15 cellular contexts compared by ENCODE assay signal in genomic region chr19:19211499-19212432, GRCh38. TPM values are rescaled to one million over a fixed set of nuclear protein-coding genes. Genes with fewer than 3 reads are reported as not detected.
DNase-seq lines count a peak whose midpoint lies in the region; ATAC-seq, FAIRE-seq and TF ChIP-seq lines count a peak whose summit lies in the region.
"Had no signal": no experiment of that assay in that cellular context is flagged by ENCODE, and none has a peak within 500 bp of the region (broad histone marks: within the 10 kb centered on the region; RNA-seq: fewer than 3 reads in every experiment).

Gene NCAN (plus strand): TSS chr19:19211958. CDS start chr19:19216954, 4,996 bp downstream.

- peak in 1 of 2 experiments; percentile 67; a peak in 1 of 3 replicates for TF ChIP-seq POLR2A in H1 (IDR thresholded peaks at IDR 0.05; ENCODE audit: control extremely low read depth in 1 of 2, low read depth in 2 of 2, low read length in 2 of 2)

- intact Hi-C loops in psoas muscle (cut with DNase I): no loop called here

- peaks cover 6% of the 10 kb centered on the region; the same call in 1 of the 2 replicates for H3K23me2 ChIP-seq in H1 (ENCODE audit: low read depth, low read length)

- peaks cover 3 to 20% of the 10 kb centered on the region in 2 experiments for H4K20me1 ChIP-seq in H1 (replicated peaks in 1 of 2; ENCODE audit: control insufficient read depth in 1 of 2, insufficient read depth in 2 of 2, low read length in 2 of 2)

- no peak within 1 kb of the TSS for H2BK15ac ChIP-seq in H1 (ENCODE audit: low read length)
- no peak within 1 kb of the TSS for H2BK15ac ChIP-seq in neuronal stem cell (ENCODE audit: low read length)

- no peak within 1 kb of the TSS for H4K5ac ChIP-seq in H1 (ENCODE audit: insufficient read length, low read depth, low read length)

- H2BK20ac ChIP-seq in H1 (ENCODE audit: low read length): no peak within 1 kb of the TSS

- H3K14ac ChIP-seq in H1 (ENCODE audit: insufficient read length): no peak within 1 kb of the TSS
- peak within 1 kb of the TSS; percentile 9 for H3K14ac ChIP-seq in neuronal stem cell (ENCODE audit: low read length)

- POLR2A ChIA-PET in H1 (lab: Charles Lee; ENCODE audit: partially characterized antibody): interaction anchor here (0.6 to 7.4 kb wide), 3 partner anchors 8 to 16 kb away, joined by 3 to 45 read pairs (median 5); partner anchors contain the start of gene NR2C2AP

- H3K27me3 ChIP-seq in H1 (replicated peaks in 1 of 4; ENCODE audit: control insufficient read depth in 3 of 4, extremely low read depth in 1 of 4, insufficient read depth in 3 of 4, low read length in 3 of 4) (peaks cover 11 to 48% (median 44%) of the 10 kb centered on the region in 4 experiments), neuronal stem cell (ENCODE audit: control insufficient read depth in 3 of 3, insufficient read depth in 3 of 3, low read depth in 1 of 3, low read length in 3 of 3) (peaks cover 0 to 34% (median 0%) of the 10 kb centered on the region in 3 experiments), SJCRH30 (no peaks in the 10 kb centered on the region), psoas muscle (ENCODE audit: insufficient read depth in 3 of 3, low read length in 2 of 3) (peaks cover 0 to 63% (median 24%) of the 10 kb centered on the region in 3 donors)
- H3K27me3 ChIP-seq: ovary had no signal

- H3K23ac ChIP-seq in H1 (ENCODE audit: insufficient read length) (no peak within 1 kb of the TSS), neuronal stem cell (ENCODE audit: low read depth, low read length, poor library complexity) (peak within 1 kb of the TSS; percentile 68)

- no peak within 1 kb of the TSS for H3K56ac ChIP-seq in H1 (replicated peaks; ENCODE audit: insufficient read length, low read depth, low read length)

- CTCF ChIA-PET in H1 (lab: Charles Lee; ENCODE audit: partially characterized antibody): interaction anchor here (0.7 to 1.4 kb wide), 2 partner anchors 13 to 96 kb away, joined by 3 read pairs; no protein-coding TSS in a partner anchor

- no peak within 1 kb of the TSS for H3K4ac ChIP-seq in H1 (replicated peaks; ENCODE audit: insufficient read length, low read depth, low read length)
- no peak within 1 kb of the TSS for H3K4ac ChIP-seq in neuronal stem cell (ENCODE audit: low read length)

- H2BK12ac ChIP-seq in H1 (ENCODE audit: low read depth, low read length): 0 out of 2 replicates have a peak within 1 kb of the TSS, but pooled peaks have one; percentile 39
- no peak within 1 kb of the TSS for H2BK12ac ChIP-seq in neuronal stem cell (ENCODE audit: low read length)

- H2BK120ac ChIP-seq in H1 (replicated peaks; ENCODE audit: low read depth, low read length): no peak within 1 kb of the TSS
- H2BK120ac ChIP-seq in neuronal stem cell (ENCODE audit: low read depth, low read length): no peak within 1 kb of the TSS

- H3K36me3 ChIP-seq in H1 (ENCODE audit: control insufficient read depth in 2 of 4, insufficient read depth in 4 of 4, low read length in 3 of 4) (no peaks in the 10 kb centered on the region), neuronal stem cell (replicated peaks in 1 of 2; ENCODE audit: control insufficient read depth in 2 of 2, insufficient read depth in 2 of 2, low read length in 2 of 2) (peaks cover 0 to 8% of the 10 kb centered on the region in 2 donors), SJCRH30 (no peaks in the 10 kb centered on the region), psoas muscle (ENCODE audit: insufficient read depth in 1 of 2, low read depth in 1 of 2) (no peaks in the 10 kb centered on the region)
- H3K36me3 ChIP-seq: esophagus squamous epithelium, ovary had no signal

- TF ChIP-seq EP300 in H1 (IDR thresholded peaks at IDR 0.05; ENCODE audit: borderline replicate concordance in 1 of 2, low read depth in 2 of 2, low read length in 2 of 2): no peak

- peak within 1 kb of the TSS; percentile 41 to 90 (median 60) for H3K4me3 ChIP-seq in H1 (ENCODE audit: extremely low read depth in 1 of 4, insufficient read depth in 2 of 4, low read depth in 3 of 4, low read length in 4 of 4)
- H3K4me3 ChIP-seq in neuronal stem cell (ENCODE audit: low read length in 2 of 2): peak within 1 kb of the TSS; percentile 52 to 74
- H3K4me3 ChIP-seq in SJCRH30: no peak within 1 kb of the TSS
- H3K4me3 ChIP-seq in psoas muscle: no peak within 1 kb of the TSS
- H3K4me3 ChIP-seq: esophagus squamous epithelium, ovary had no signal

- H3K79me1 ChIP-seq in H1 (ENCODE audit: low read depth, low read length) (no peaks in the 10 kb centered on the region), neuronal stem cell (ENCODE audit: low read depth, low read length) (peaks cover 2% of the 10 kb centered on the region)

- H3K27ac ChIP-seq in H1 (ENCODE audit: low read depth, low read length) (no peak within 1 kb of the TSS), neuronal stem cell (replicated peaks; ENCODE audit: low read length) (no peak within 1 kb of the TSS), SJCRH30 (no peak within 1 kb of the TSS), psoas muscle (no peak within 1 kb of the TSS)
- H3K27ac ChIP-seq: 22Rv1, esophagus squamous epithelium, ovary had no signal

- H2AFZ ChIP-seq in H1 (ENCODE audit: low read length) (no peak within 1 kb of the TSS), neuronal stem cell (ENCODE audit: low read length) (peak within 1 kb of the TSS; percentile 88)

- DNase-seq in DMS 273 (lab: John Stamatoyannopoulos, UW; ENCODE audit: unreplicated experiment) (peak; percentile 71), DMS 273 treated with DMSO at 0.1 percent for 48 hours (lab: John Stamatoyannopoulos, UW) (no peak), NCI-H1930 (lab: John Stamatoyannopoulos, UW) (peak; percentile 36 to 41), H1 (ENCODE audit: low read depth in 1 of 2, low spot score in 2 of 2) (peak in 1 of 2 experiments; percentile 81), neuronal stem cell (ENCODE audit: low spot score) (peak; percentile 42), SJCRH30 (no peak), psoas muscle (no peak), GM19239 (ENCODE audit: insufficient read length, low spot score) (no peak)
- DNase-seq: activated CD8-positive, alpha-beta memory T cell treated with anti-CD3 and anti-CD28 coated beads, Interleukin-2, amount 50 U/mL, for 48 hours; activated naive CD8-positive, alpha-beta T cell treated with anti-CD3 and anti-CD28 coated beads for 36 hours; esophagus squamous epithelium; NCI-H187 treated with DMSO at 0.1 percent for 48 hours; ovary had no signal

- H4K8ac ChIP-seq in H1 (ENCODE audit: extremely low read depth, insufficient read depth, low read length) (no peak within 1 kb of the TSS; the same call in 1 of the 2 replicates), neuronal stem cell (ENCODE audit: low read depth, low read length) (no peak within 1 kb of the TSS)

- ATAC-seq in psoas muscle: no peak

- peak within 1 kb of the TSS; percentile 65 to 85 for H3K4me2 ChIP-seq in H1 (ENCODE audit: insufficient read depth in 1 of 2, low read depth in 2 of 2, low read length in 2 of 2)
- H3K4me2 ChIP-seq in neuronal stem cell (ENCODE audit: insufficient read depth, low read length, poor library complexity, severe bottlenecking): peak within 1 kb of the TSS; percentile 67

- TF ChIP-seq RAD21 in H1 (IDR thresholded peaks at IDR 0.05 in 1 of 2, conservative IDR thresholded peaks at IDR 0.05 in 1 of 2; ENCODE audit: low read depth in 2 of 2, low read length in 2 of 2): no peak

- FAIRE-seq in H1 (lab: Jason Lieb, UNC): no peak
- no peak for FAIRE-seq in GM19239 (lab: Jason Lieb, UNC)

- no peaks in the 10 kb centered on the region for H3K9me3 ChIP-seq in H1 (ENCODE audit: insufficient read depth in 2 of 2, low read depth in 1 of 2, low read length in 1 of 2)
- peaks cover 0 to 6% of the 10 kb centered on the region in 2 donors for H3K9me3 ChIP-seq in neuronal stem cell (replicated peaks in 1 of 2; ENCODE audit: control insufficient read depth in 2 of 2, insufficient read depth in 1 of 2, low read depth in 1 of 2, low read length in 2 of 2)
- no peaks in the 10 kb centered on the region for H3K9me3 ChIP-seq in SJCRH30 (replicated peaks)
- no peaks in the 10 kb centered on the region for H3K9me3 ChIP-seq in psoas muscle
- H3K9me3 ChIP-seq: esophagus squamous epithelium, ovary had no signal

- 14% methylated on average over 29 of the region's 54 CpGs; no CpG with 5 or more reads in 1 of the 2 experiments for WGBS in H1 (ENCODE audit: extremely low coverage in 1 of 2, insufficient coverage in 1 of 2, insufficient read length in 1 of 2, insufficient replicate concordance in 2 of 2, low coverage in 1 of 2, low lambda C conversion rate in 2 of 2, missing lambda C conversion rate in 1 of 2), 2 experiments
- WGBS in neuronal stem cell (ENCODE audit: extremely low coverage in 2 of 2, insufficient read length in 2 of 2, insufficient replicate concordance in 1 of 2), 2 donors: no CpG with 5 or more reads among the region's 54 CpGs
- 7 to 8% (median 8%) methylated on average over 42 to 54 of the region's 54 CpGs for WGBS in psoas muscle, 3 donors

- H4K91ac ChIP-seq in H1 (replicated peaks; ENCODE audit: insufficient read length, low read length) (no peak within 1 kb of the TSS), neuronal stem cell (ENCODE audit: low read depth, low read length, poor library complexity) (no peak within 1 kb of the TSS)

- H3K9ac ChIP-seq in H1 (replicated peaks in 1 of 4; ENCODE audit: extremely low read depth in 1 of 4, low read depth in 3 of 4, low read length in 3 of 4) (no peak within 1 kb of the TSS), neuronal stem cell (ENCODE audit: low read depth, low read length, poor library complexity) (peak within 1 kb of the TSS; percentile 34)

- H3K18ac ChIP-seq in H1 (ENCODE audit: extremely low read depth, low read length) (peak within 1 kb of the TSS; percentile 19; the same call in 1 of the 2 replicates), neuronal stem cell (ENCODE audit: low read length) (peak within 1 kb of the TSS; percentile 60)

- TF ChIP-seq CTCF in H1 (IDR thresholded peaks at IDR 0.05; ENCODE audit: control extremely low read depth in 1 of 3, insufficient read depth in 1 of 3, low read depth in 1 of 3, low read length in 3 of 3) (no peak), psoas muscle (IDR thresholded peaks at IDR 0.05) (no peak)

- no peak within 1 kb of the TSS for H2BK5ac ChIP-seq in H1 (ENCODE audit: low read depth, low read length)
- H2BK5ac ChIP-seq in neuronal stem cell (ENCODE audit: low read length): no peak within 1 kb of the TSS

- H2AK5ac ChIP-seq in H1 (ENCODE audit: low read depth, low read length): no peak within 1 kb of the TSS
- H2AK5ac ChIP-seq in neuronal stem cell (ENCODE audit: low read depth, low read length): no peak within 1 kb of the TSS

- H3K4me1 ChIP-seq in H1 (replicated peaks in 1 of 4; ENCODE audit: control insufficient read depth in 3 of 4, insufficient read depth in 4 of 4, low read length in 3 of 4) (peaks cover 0 to 16% (median 10%) of the 10 kb centered on the region in 4 experiments; a peak in 6 of 7 replicates), neuronal stem cell (ENCODE audit: control insufficient read depth in 2 of 2, insufficient read depth in 1 of 2, low read depth in 1 of 2, low read length in 2 of 2) (peaks cover 13 to 23% of the 10 kb centered on the region in 2 donors), SJCRH30 (no peaks in the 10 kb centered on the region), psoas muscle (no peaks in the 10 kb centered on the region)

- no peaks in the 10 kb centered on the region for H3K79me2 ChIP-seq in H1 (ENCODE audit: control insufficient read depth in 1 of 2, insufficient read depth in 2 of 2, low read length in 2 of 2)

RNA-seq across cellular contexts. Expression of gene NCAN, which starts in this region (rescaled TPM):
- total RNA-seq in H1 (2021; fragmentation: NEBNext Ultra II Directional; extraction: Animal tissue kit (Norgen Biotek cat#: 25700)): 2.7 and 2.8 TPM in 2 replicates
- polyA plus RNA-seq in H1 (2011; rRNA removed): 2.7 and 3.6 TPM in 2 replicates
- 3.5 TPM for polyA plus RNA-seq in H1 (2011; cell fraction: cytosol; rRNA removed)
- 5.5 TPM for polyA plus RNA-seq in H1 (2011; cell fraction: nucleus; rRNA removed)
- polyA plus RNA-seq in H1 (2012, experiment 1 of 2): 3.7 to 5.9 TPM (median 5.5 TPM) in 4 replicates
- 4.4 TPM for polyA plus RNA-seq in H1 (2012, experiment 2 of 2)
- 5.1 TPM for polyA plus RNA-seq in H1 (2013, experiment 1 of 2)
- polyA plus RNA-seq in H1 (2013, experiment 2 of 2): 4.1 TPM
- polyA minus RNA-seq in H1 (2011; rRNA and poly(A)+ RNA removed): 3.3 and 4.0 TPM in 2 replicates
- 2.9 TPM for polyA minus RNA-seq in H1 (2011; cell fraction: cytosol; rRNA and poly(A)+ RNA removed)
- polyA minus RNA-seq in H1 (2011; cell fraction: nucleus; rRNA and poly(A)+ RNA removed): 3.4 TPM
- polyA plus RNA-seq in neuronal stem cell (2013, experiment 1 of 2): 3.0 TPM
- polyA plus RNA-seq in neuronal stem cell (2013, experiment 2 of 2): 3.1 TPM
- 0.10 TPM in 1 of 2 replicates, not detected in the other for total RNA-seq in SJCRH30 (2014; rRNA removed; shearing (Covaris generic))
- not detected for total RNA-seq in psoas muscle
- under 1 TPM in 1 of 3 donors, not detected in 2; 0.03 TPM for polyA plus RNA-seq in psoas muscle
- total RNA-seq: activated naive CD8-positive, alpha-beta T cell treated with anti-CD3 and anti-CD28 coated beads for 36 hours; esophagus squamous epithelium; ovary had no signal
- polyA plus RNA-seq: IgD-negative memory B cell, ovary had no signal

Comparison
In these comparisons a context has a peak if more than half of its experiments do, and no peak if none do; other contexts are left out.
1. DNase-seq: peak in DMS 273 (single experiment), NCI-H1930 (2 of 2) and neuronal stem cell (single experiment); none in DMS 273 treated with DMSO at 0.1 percent for 48 hours (single experiment), SJCRH30 (0 of 2), psoas muscle (0 of 2) and GM19239 (single experiment).
2. H3K4me3 ChIP-seq: peak in H1 (4 of 4) and neuronal stem cell (2 of 2); none in SJCRH30 (single experiment) and psoas muscle (single experiment).